ENCODE assay signal across 8 cellular contexts in genomic region chr10:102743588-102744373, GRCh38. TPM values are rescaled to one million over a fixed set of nuclear protein-coding genes. Genes with fewer than 3 reads are reported as not detected.
A peak's percentile ranks its signal among the peaks of the same experiment; 100 is the strongest.
DNase-seq lines count a peak whose midpoint lies in the region; TF ChIP-seq lines count a peak whose summit lies in the region.

Gene WBP1L, plus strand, starts transcription at chr10:102743948. Its CDS starts 106 bp downstream, at chr10:102744054.

- H3K4me1 ChIP-seq in effector memory CD4-positive, alpha-beta T cell (ENCODE audit: control insufficient read depth, insufficient read depth, low read length, poor library complexity, severe bottlenecking): peaks cover 14% of the 10 kb centered on the region

- H3K27me3 ChIP-seq in effector memory CD4-positive, alpha-beta T cell (replicated peaks; ENCODE audit: control insufficient read depth, insufficient read depth, low read length, poor library complexity, severe bottlenecking): no peaks in the 10 kb centered on the region

- DNase-seq in COLO668 (lab: John Stamatoyannopoulos, UW; ENCODE audit: unreplicated experiment): peak; percentile 90
- DNase-seq in GM20000 (ENCODE audit: low spot score): peak; percentile 91
- DNase-seq in HT-29 (ENCODE audit: low spot score): peak; percentile 98
- DNase-seq in NOMO-1 (lab: John Stamatoyannopoulos, UW; ENCODE audit: unreplicated experiment in 2 of 2): peak; percentile 94 to 99
- peak; percentile 90 to 95 (median 91) for DNase-seq in effector memory CD4-positive, alpha-beta T cell
- DNase-seq in lung microvascular endothelial cell (ENCODE audit: low read depth in 2 of 2): peak; percentile 99
- DNase-seq in stimulated activated CD4-positive, alpha-beta T cell treated with anti-CD3 and anti-CD28 coated beads, TNF-alpha, amount 100 ng/mL, for 48 hours (ENCODE audit: low read depth in 3 of 3): peak; percentile 88 to 93 (median 91)

- peak within 1 kb of the TSS; percentile 76 for H3K4me3 ChIP-seq in effector memory CD4-positive, alpha-beta T cell (ENCODE audit: insufficient read depth, low read depth, low read length, poor library complexity, severe bottlenecking)

- no peak for TF ChIP-seq CTCF in GM20000 (IDR thresholded peaks at IDR 0.05; ENCODE audit: extremely low read depth, missing control alignments)

- POLR2A ChIA-PET in activated CD8-positive, alpha-beta memory T cell treated with anti-CD3 and anti-CD28 coated beads for 36 hours (lab: Charles Lee): interaction anchor here (0.6 to 1.4 kb wide), 4 partner anchors 16 to 83 kb away, joined by 3 to 7 read pairs (median 6); partner anchors contain the start of genes ARL3 and SFXN2

- H3K36me3 ChIP-seq in effector memory CD4-positive, alpha-beta T cell (ENCODE audit: control insufficient read depth, insufficient read depth, low read length): no peaks in the 10 kb centered on the region

- CTCF ChIA-PET in activated CD8-positive, alpha-beta memory T cell treated with anti-CD3 and anti-CD28 coated beads for 36 hours (lab: Charles Lee): interaction anchor here (1.0 to 1.1 kb wide), 2 partner anchors 11 to 92 kb away, joined by 3 read pairs; no protein-coding TSS in a partner anchor

- peak within 1 kb of the TSS; percentile 67 for H3K27ac ChIP-seq in effector memory CD4-positive, alpha-beta T cell (ENCODE audit: insufficient read depth, low read length, poor library complexity, severe bottlenecking)

- H3K9me3 ChIP-seq in effector memory CD4-positive, alpha-beta T cell (ENCODE audit: control insufficient read depth, low read length): no peaks in the 10 kb centered on the region

RNA-seq across cellular contexts. Expression of gene WBP1L, which starts in this region (rescaled TPM):
- 27.5 and 27.6 TPM in 2 replicates for total RNA-seq in HT-29 (2014; rRNA removed; shearing (Covaris generic))
- total RNA-seq in activated CD8-positive, alpha-beta memory T cell treated with anti-CD3 and anti-CD28 coated beads for 36 hours: 10 to 100 TPM; 12.7 to 13.8 TPM
- 31.8 and 38.9 TPM in 2 replicates for total RNA-seq in lung microvascular endothelial cell

Comparison
In these comparisons a context has a peak if more than half of its experiments do, and no peak if none do; other contexts are left out.
1. Peak in every context shown above with its lines: DNase-seq, H3K4me3 ChIP-seq and H3K27ac ChIP-seq.